Comparison of ENCODE assay signal across 18 cellular contexts in genomic region chr10:4117604-4118003, GRCh38.
DNase-seq lines count a peak whose midpoint lies in the region; ATAC-seq and TF ChIP-seq lines count a peak whose summit lies in the region.
"Had no signal": no experiment of that assay in that cellular context is flagged by ENCODE, and none has a peak within 500 bp of the region (broad histone marks: within the 10 kb centered on the region; RNA-seq: fewer than 3 reads in every experiment).

No MANE protein-coding gene starts in this region.

- TF ChIP-seq CTCF in natural killer cell (IDR thresholded peaks at IDR 0.05), result peak; percentile 14

- H3K9me3 Mint-ChIP-seq in natural killer cell, result peaks cover 0 to 2% of the 10 kb centered on the region in 2 donors
- H3K9me3 Mint-ChIP-seq in natural killer cell treated with Interleukin-12 subunit alpha and Interleukin-12 subunit beta and Interleukin-15 and Interleukin-18, amount 100 ng/mL, for 72 hours, result no peaks in the 10 kb centered on the region
- no peaks in the 10 kb centered on the region for H3K9me3 Mint-ChIP-seq in central memory CD8-positive, alpha-beta T cell
- peaks cover 8% of the 10 kb centered on the region for H3K9me3 Mint-ChIP-seq in stimulated activated memory B cell treated with anti-CD40 and anti-IgM and Interleukin-4, amounts not matched to agents 10 μg/mL and 1 μg/mL and 100 μg/mL, for 72 hours
- H3K9me3 Mint-ChIP-seq: CD4-positive, alpha-beta T cell; GM23338; H9 had no signal

- ATAC-seq in natural killer cell (no peak), GM21825 (IDR thresholded peaks at IDR 0.05; ENCODE audit: unreplicated experiment) (no peak)
- no peak for ATAC-seq in natural killer cell treated with Interleukin-12 subunit alpha and Interleukin-12 subunit beta and Interleukin-15 and Interleukin-18, amount 100 ng/mL, for 72 hours
- no peak for ATAC-seq in central memory CD8-positive, alpha-beta T cell (replicated peaks; ENCODE audit: extremely low read depth, poor library complexity, severe bottlenecking)
- ATAC-seq in stimulated activated memory B cell treated with anti-CD40 and anti-IgM and Interleukin-4, amounts not matched to agents 10 μg/mL and 1 μg/mL and 100 μg/mL, for 72 hours, result no peak
- ATAC-seq: GM12878, GM23338, HCT116 had no signal

- no peak overlapping the region for H3K27ac Mint-ChIP-seq in natural killer cell
- H3K27ac Mint-ChIP-seq in natural killer cell treated with Interleukin-12 subunit alpha and Interleukin-12 subunit beta and Interleukin-15 and Interleukin-18, amount 100 ng/mL, for 72 hours, result peak overlapping the region in 1 of 2 donors; percentile 66
- H3K27ac Mint-ChIP-seq in central memory CD8-positive, alpha-beta T cell (ENCODE audit: low read depth), result peak overlapping the region; percentile 69
- H3K27ac Mint-ChIP-seq in stimulated activated memory B cell treated with anti-CD40 and anti-IgM and Interleukin-4, amounts not matched to agents 10 μg/mL and 1 μg/mL and 100 μg/mL, for 72 hours, result peak overlapping the region; percentile 40
- H3K27ac Mint-ChIP-seq: CD4-positive, alpha-beta T cell; GM23338; H9 had no signal

- DNase-seq in natural killer cell, result no peak
- DNase-seq in natural killer cell treated with Interleukin-12 subunit alpha and Interleukin-12 subunit beta and Interleukin-15 and Interleukin-18, amount 100 ng/mL, for 72 hours (ENCODE audit: low spot score), result no peak
- no peak for DNase-seq in central memory CD8-positive, alpha-beta T cell (ENCODE audit: low spot score in 2 of 2)
- no peak for DNase-seq in erythroblast (lab: John Stamatoyannopoulos, UW)
- DNase-seq: BE2C; CD4-positive, alpha-beta T cell; CD8-positive, alpha-beta memory T cell; DMS 273 treated with DMSO at 0.1 percent for 48 hours; DMS79; EL; GDM1; H9 had no signal

- peaks cover 8% of the 10 kb centered on the region in 2 donors for H3K4me1 Mint-ChIP-seq in natural killer cell
- peaks cover 16 to 29% of the 10 kb centered on the region in 2 donors for H3K4me1 Mint-ChIP-seq in natural killer cell treated with Interleukin-12 subunit alpha and Interleukin-12 subunit beta and Interleukin-15 and Interleukin-18, amount 100 ng/mL, for 72 hours (ENCODE audit: low read depth in 2 of 2)
- H3K4me1 Mint-ChIP-seq in central memory CD8-positive, alpha-beta T cell, result peaks cover 13% of the 10 kb centered on the region
- H3K4me1 Mint-ChIP-seq in stimulated activated memory B cell treated with anti-CD40 and anti-IgM and Interleukin-4, amounts not matched to agents 10 μg/mL and 1 μg/mL and 100 μg/mL, for 72 hours, result peaks cover 30% of the 10 kb centered on the region

- H3K27me3 Mint-ChIP-seq in natural killer cell (ENCODE audit: low read depth in 2 of 2), result peaks cover 7 to 11% of the 10 kb centered on the region in 2 donors
- no peaks in the 10 kb centered on the region for H3K27me3 Mint-ChIP-seq in natural killer cell treated with Interleukin-12 subunit alpha and Interleukin-12 subunit beta and Interleukin-15 and Interleukin-18, amount 100 ng/mL, for 72 hours
- H3K27me3 Mint-ChIP-seq in central memory CD8-positive, alpha-beta T cell, result no peaks in the 10 kb centered on the region
- no peaks in the 10 kb centered on the region for H3K27me3 Mint-ChIP-seq in stimulated activated memory B cell treated with anti-CD40 and anti-IgM and Interleukin-4, amounts not matched to agents 10 μg/mL and 1 μg/mL and 100 μg/mL, for 72 hours
- H3K27me3 Mint-ChIP-seq: CD4-positive, alpha-beta T cell; CD8-positive, alpha-beta memory T cell had no signal

- intact Hi-C loops in natural killer cell (cut with micrococcal nuclease), result no loop called here

- no peak for TF ChIP-seq POLR2A in erythroblast (IDR thresholded peaks at IDR 0.05; ENCODE audit: low read length)

- no peak overlapping the region for H3K4me3 Mint-ChIP-seq in natural killer cell
- no peak overlapping the region for H3K4me3 Mint-ChIP-seq in natural killer cell treated with Interleukin-12 subunit alpha and Interleukin-12 subunit beta and Interleukin-15 and Interleukin-18, amount 100 ng/mL, for 72 hours
- no peak overlapping the region for H3K4me3 Mint-ChIP-seq in central memory CD8-positive, alpha-beta T cell
- H3K4me3 Mint-ChIP-seq in stimulated activated memory B cell treated with anti-CD40 and anti-IgM and Interleukin-4, amounts not matched to agents 10 μg/mL and 1 μg/mL and 100 μg/mL, for 72 hours, result no peak overlapping the region
- H3K4me3 Mint-ChIP-seq: CD14-positive monocyte; CD4-positive, alpha-beta T cell; CD8-positive, alpha-beta memory T cell; GM23338; H9 had no signal

- no peaks in the 10 kb centered on the region for H3K36me3 Mint-ChIP-seq in natural killer cell
- peaks cover 13% of the 10 kb centered on the region for H3K36me3 Mint-ChIP-seq in natural killer cell treated with Interleukin-12 subunit alpha and Interleukin-12 subunit beta and Interleukin-15 and Interleukin-18, amount 100 ng/mL, for 72 hours
- H3K36me3 Mint-ChIP-seq in central memory CD8-positive, alpha-beta T cell (ENCODE audit: insufficient read depth), result no peaks in the 10 kb centered on the region
- H3K36me3 Mint-ChIP-seq in stimulated activated memory B cell treated with anti-CD40 and anti-IgM and Interleukin-4, amounts not matched to agents 10 μg/mL and 1 μg/mL and 100 μg/mL, for 72 hours, result peaks cover 6% of the 10 kb centered on the region
- H3K36me3 Mint-ChIP-seq: CD14-positive monocyte had no signal

Comparison
In these comparisons a context has a peak if more than half of its experiments do, and no peak if none do; other contexts are left out.
1. H3K27ac Mint-ChIP-seq: peak in central memory CD8-positive, alpha-beta T cell (single experiment) and stimulated activated memory B cell treated with anti-CD40 and anti-IgM and Interleukin-4, amounts not matched to agents 10 μg/mL and 1 μg/mL and 100 μg/mL, for 72 hours (single experiment); none in natural killer cell (0 of 2).